Comparison of ENCODE assay signal across 8 cellular contexts in the genomic region with DNA sequence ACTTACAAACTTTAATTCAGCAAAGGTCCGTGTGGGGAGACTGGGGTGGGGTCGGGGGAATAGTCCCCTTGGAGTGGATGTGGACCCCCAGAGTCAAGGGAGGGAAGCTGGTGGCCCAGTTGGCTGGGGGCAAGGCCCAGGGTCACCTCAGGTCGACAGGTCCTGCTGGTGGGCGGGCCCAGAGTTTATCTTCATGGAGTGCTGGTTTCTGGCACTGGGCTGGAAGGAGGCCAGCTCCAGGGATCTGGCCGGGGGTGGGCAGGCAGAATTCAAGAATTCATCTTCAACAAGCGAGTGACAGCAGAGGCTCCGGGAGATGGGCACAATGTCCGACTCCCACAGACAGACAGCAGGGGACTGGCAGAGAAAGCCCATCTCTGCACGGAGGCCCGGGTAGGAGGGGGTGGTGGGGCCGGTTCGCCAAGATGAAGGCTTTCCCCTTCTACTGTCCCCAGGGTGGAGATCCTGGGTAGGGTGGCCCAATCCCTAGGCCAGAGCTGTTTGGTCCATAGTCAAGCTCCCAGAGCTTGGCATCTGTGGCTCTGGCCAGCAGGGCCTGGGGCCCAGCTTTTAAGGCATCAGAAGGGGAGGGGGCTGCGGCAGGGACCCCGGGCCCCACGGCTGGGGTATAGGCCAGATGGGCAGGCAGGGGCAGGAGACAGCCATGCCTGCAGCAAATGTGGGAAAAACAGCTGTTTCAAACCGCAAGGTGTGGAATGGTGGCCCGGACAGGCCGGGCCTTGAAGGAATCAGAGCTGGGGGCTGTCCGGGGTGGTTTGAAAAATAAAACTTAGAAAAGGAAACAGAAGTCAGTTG. TPM values are rescaled to one million over a fixed set of nuclear protein-coding genes. Genes with fewer than 3 reads are reported as not detected.
DNase-seq lines count a peak whose midpoint lies in the region; TF ChIP-seq lines count a peak whose summit lies in the region.

No MANE protein-coding gene starts in this region.

- H3K27ac ChIP-seq in SJSA1 (no peak overlapping the region), smooth muscle cell (ENCODE audit: low read depth) (peak overlapping the region; percentile 14)

- H3K4me1 ChIP-seq in HAP-1 (peaks cover 5% of the 10 kb centered on the region; the same call in 1 of the 2 replicates), SJSA1 (replicated peaks) (peaks cover 7% of the 10 kb centered on the region; the same call in 1 of the 2 replicates), smooth muscle cell (ENCODE audit: low read depth) (peaks cover 10% of the 10 kb centered on the region)

- WGBS in smooth muscle cell (ENCODE audit: low lambda C conversion rate): 76% methylated on average over 19 of the region's 19 CpGs

- no peaks in the 10 kb centered on the region for H3K79me2 ChIP-seq in smooth muscle cell (ENCODE audit: low read depth)

- H3K4me1 Mint-ChIP-seq in glutamatergic neuron (ENCODE audit: low read depth, unreplicated experiment): peaks cover 5% of the 10 kb centered on the region

- H3K4me3 ChIP-seq in HAP-1 (peak overlapping the region; percentile 75), SJSA1 (peak overlapping the region; percentile 65), smooth muscle cell (peak overlapping the region; percentile 93)

- H3K27me3 ChIP-seq in HAP-1 (ENCODE audit: low read depth) (no peaks in the 10 kb centered on the region), SJSA1 (replicated peaks) (no peaks in the 10 kb centered on the region), smooth muscle cell (ENCODE audit: low read depth) (no peaks in the 10 kb centered on the region)

- H3K36me3 ChIP-seq in HAP-1 (replicated peaks) (peaks cover 38% of the 10 kb centered on the region), SJSA1 (peaks cover 63% of the 10 kb centered on the region), smooth muscle cell (ENCODE audit: low read depth) (no peaks in the 10 kb centered on the region)

- H3K4me3 Mint-ChIP-seq in glutamatergic neuron (ENCODE audit: unreplicated experiment): peak overlapping the region; percentile 76

- in situ Hi-C loops in HAP-1 (cut with MboI; ENCODE audit: low sequenced_read_pairs): no loop called here

- H3K9ac ChIP-seq in smooth muscle cell (ENCODE audit: low read depth): no peak overlapping the region

- peaks cover 8% of the 10 kb centered on the region for H3K27me3 Mint-ChIP-seq in glutamatergic neuron (ENCODE audit: unreplicated experiment)

- peak overlapping the region; percentile 95 for H3K27ac Mint-ChIP-seq in glutamatergic neuron (ENCODE audit: unreplicated experiment)

- peaks cover 7% of the 10 kb centered on the region for H3K9me3 Mint-ChIP-seq in glutamatergic neuron (ENCODE audit: unreplicated experiment)

- H3K4me2 ChIP-seq in smooth muscle cell: peak overlapping the region; percentile 97

- H3K36me3 Mint-ChIP-seq in glutamatergic neuron (ENCODE audit: unreplicated experiment): peaks cover 4% of the 10 kb centered on the region

- no peak for TF ChIP-seq CTCF in glutamatergic neuron (IDR thresholded peaks at IDR 0.05; ENCODE audit: partially characterized antibody, unreplicated experiment)
- no peak for TF ChIP-seq CTCF in smooth muscle cell (IDR thresholded peaks at IDR 0.05; ENCODE audit: borderline replicate concordance, insufficient read depth, poor library complexity, severe bottlenecking)

- H2AFZ ChIP-seq in smooth muscle cell (ENCODE audit: low read depth): no peak overlapping the region

- H3F3A ChIP-seq in smooth muscle cell (ENCODE audit: low read depth): peaks cover 7% of the 10 kb centered on the region

- DNase-seq in HAP-1 (ENCODE audit: low spot score in 2 of 2): peak in 1 of 2 experiments; percentile 32
- DNase-seq in SJSA1 (ENCODE audit: low read depth in 1 of 2, low spot score in 2 of 2): no peak
- no peak for DNase-seq in glutamatergic neuron
- DNase-seq in smooth muscle cell (lab: John Stamatoyannopoulos, UW; ENCODE audit: unreplicated experiment): no peak
- DNase-seq in putamen (ENCODE audit: low spot score): no peak
- DNase-seq in stimulated activated naive CD4-positive, alpha-beta T cell treated with Interleukin-2 at 50 U/mL for 16 hours (lab: John Stamatoyannopoulos, UW): no peak
- DNase-seq in AG20443 (ENCODE audit: low spot score): no peak
- no peak for DNase-seq in NCI-H146 (lab: John Stamatoyannopoulos, UW)

- no peaks in the 10 kb centered on the region for H3K9me3 ChIP-seq in HAP-1
- no peaks in the 10 kb centered on the region for H3K9me3 ChIP-seq in SJSA1 (replicated peaks)
- H3K9me3 ChIP-seq in smooth muscle cell (replicated peaks; ENCODE audit: low read depth): no peaks in the 10 kb centered on the region

- H4K20me1 ChIP-seq in smooth muscle cell (ENCODE audit: low read depth): no peaks in the 10 kb centered on the region

RNA-seq across cellular contexts. Expression of a gene that starts 0.6 kb away (rescaled TPM):
- 25.5 and 84.1 TPM in 2 replicates for total RNA-seq in SJSA1 (2014; rRNA removed; shearing (Covaris generic))
- total RNA-seq in glutamatergic neuron (ENCODE audit: unreplicated experiment): 16.0 TPM
- total RNA-seq in smooth muscle cell: 7.6 and 15.3 TPM in 2 replicates
- polyA plus RNA-seq in smooth muscle cell: 39.1 and 46.0 TPM in 2 replicates

RNA-seq across cellular contexts. Expression of a gene that starts 6.8 kb away (rescaled TPM):
- total RNA-seq in SJSA1 (2014; rRNA removed; shearing (Covaris generic)): 1.2 TPM in 1 of 2 replicates, not detected in the other
- total RNA-seq in glutamatergic neuron (ENCODE audit: unreplicated experiment): 9.4 TPM
- 2.9 TPM in 1 of 2 replicates, not detected in the other for total RNA-seq in smooth muscle cell
- polyA plus RNA-seq in smooth muscle cell: 4.8 and 6.1 TPM in 2 replicates

RNA-seq across cellular contexts. Expression of a gene that starts 16.9 kb away (rescaled TPM):
- total RNA-seq in SJSA1 (2014; rRNA removed; shearing (Covaris generic)): 27.3 and 36.4 TPM in 2 replicates
- total RNA-seq in glutamatergic neuron (ENCODE audit: unreplicated experiment) (24.8 TPM), smooth muscle cell (8.3 and 18.3 TPM in 2 replicates)
- polyA plus RNA-seq in smooth muscle cell: 35.5 and 43.0 TPM in 2 replicates

RNA-seq across cellular contexts. Expression of a gene that starts 23.0 kb away (rescaled TPM):
- total RNA-seq in SJSA1 (2014; rRNA removed; shearing (Covaris generic)): 6.0 and 8.1 TPM in 2 replicates
- 2.0 TPM for total RNA-seq in glutamatergic neuron (ENCODE audit: unreplicated experiment)
- 4.5 and 6.5 TPM in 2 replicates for total RNA-seq in smooth muscle cell
- 29.3 and 31.3 TPM in 2 replicates for polyA plus RNA-seq in smooth muscle cell

RNA-seq across cellular contexts. Expression of a gene that starts 26.7 kb away (rescaled TPM):
- 0.38 and 0.79 TPM in 2 replicates for total RNA-seq in SJSA1 (2014; rRNA removed; shearing (Covaris generic))
- total RNA-seq in glutamatergic neuron (ENCODE audit: unreplicated experiment) (3.6 TPM), smooth muscle cell (1.9 and 4.0 TPM in 2 replicates)
- polyA plus RNA-seq in smooth muscle cell: 4.4 and 6.4 TPM in 2 replicates
